ENCODE assay signal across 1 cellular context in genomic region chr2:121527009-121527682, GRCh38.
A peak's percentile ranks its signal among the peaks of the same experiment; 100 is the strongest.
TF ChIP-seq lines count a peak whose summit lies in the region.

No MANE protein-coding gene starts in this region.

TF ChIP-seq in HepG2, 621 proteins besides CTCF, POLR2A, EP300 and RAD21:
- TF ChIP-seq SKI (IDR thresholded peaks at IDR 0.05; ENCODE audit: partially characterized antibody), result peak; percentile 10
- TF ChIP-seq SSRP1 (CRISPR knock-in tag; IDR thresholded peaks at IDR 0.05), result no peak
- TF ChIP-seq, protein P1, sequence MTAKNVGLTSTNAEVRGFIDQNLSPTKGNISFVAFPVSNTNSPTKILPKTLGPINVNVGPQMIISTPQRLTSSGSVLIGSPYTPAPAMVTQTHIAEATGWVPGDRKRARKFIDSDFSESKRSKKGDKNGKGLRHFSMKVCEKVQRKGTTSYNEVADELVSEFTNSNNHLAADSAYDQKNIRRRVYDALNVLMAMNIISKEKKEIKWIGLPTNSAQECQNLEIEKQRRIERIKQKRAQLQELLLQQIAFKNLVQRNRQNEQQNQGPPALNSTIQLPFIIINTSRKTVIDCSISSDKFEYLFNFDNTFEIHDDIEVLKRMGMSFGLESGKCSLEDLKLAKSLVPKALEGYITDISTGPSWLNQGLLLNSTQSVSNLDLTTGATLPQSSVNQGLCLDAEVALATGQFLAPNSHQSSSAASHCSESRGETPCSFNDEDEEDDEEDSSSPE (CRISPR knock-in tag; IDR thresholded peaks at IDR 0.05), result no peak
- TF ChIP-seq TRIM24 (CRISPR knock-in tag; IDR thresholded peaks at IDR 0.05), result no peak
- TF ChIP-seq ZNF7 (CRISPR knock-in tag; IDR thresholded peaks at IDR 0.05), result peak; percentile 39; the same call in 1 of the 2 replicates
- TF ChIP-seq, protein P2, sequence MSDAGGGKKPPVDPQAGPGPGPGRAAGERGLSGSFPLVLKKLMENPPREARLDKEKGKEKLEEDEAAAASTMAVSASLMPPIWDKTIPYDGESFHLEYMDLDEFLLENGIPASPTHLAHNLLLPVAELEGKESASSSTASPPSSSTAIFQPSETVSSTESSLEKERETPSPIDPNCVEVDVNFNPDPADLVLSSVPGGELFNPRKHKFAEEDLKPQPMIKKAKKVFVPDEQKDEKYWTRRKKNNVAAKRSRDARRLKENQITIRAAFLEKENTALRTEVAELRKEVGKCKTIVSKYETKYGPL (CRISPR knock-in tag; IDR thresholded peaks at IDR 0.05), result no peak
- peak; percentile 85 for TF ChIP-seq BCL6 (CRISPR knock-in tag; IDR thresholded peaks at IDR 0.05)
- no peak for TF ChIP-seq CREB3 (CRISPR knock-in tag; IDR thresholded peaks at IDR 0.05)
